ENCODE assay signal across 2 cellular contexts in genomic region chr9:132024589-132024988, GRCh38.
TF ChIP-seq lines count a peak whose summit lies in the region.

No MANE protein-coding gene starts in this region.

TF ChIP-seq in PFSK-1, 5 proteins besides CTCF, POLR2A, EP300 and RAD21:
- TF ChIP-seq REST (IDR thresholded peaks at IDR 0.05; ENCODE audit: insufficient read depth in 1 of 2, low read depth in 2 of 2, low read length in 2 of 2) (peak; percentile 34 to 67; a peak in 1 of 4 replicates), SIN3A (IDR thresholded peaks at IDR 0.05; ENCODE audit: borderline replicate concordance, insufficient read depth, low read length) (no peak)

TF ChIP-seq in GM12878, 131 proteins besides CTCF, POLR2A, EP300 and RAD21 (continued from another document):
- TF ChIP-seq BCL3 (IDR thresholded peaks at IDR 0.05; ENCODE audit: borderline replicate concordance, insufficient read depth, low read depth, low read length, poor library complexity, severe bottlenecking) (no peak), TBL1XR1 (IDR thresholded peaks at IDR 0.05; ENCODE audit: low read depth, low read length) (no peak), CBX5 (IDR thresholded peaks at IDR 0.05; ENCODE audit: low read depth) (no peak), GATAD2B (conservative IDR thresholded peaks at IDR 0.05; ENCODE audit: low read depth) (no peak), IKZF2 (IDR thresholded peaks at IDR 0.05) (no peak), TCF3 (IDR thresholded peaks at IDR 0.05; ENCODE audit: borderline replicate concordance, insufficient read depth, low read depth, low read length) (no peak), RUNX3 (IDR thresholded peaks at IDR 0.05; ENCODE audit: low read length) (no peak), SKIL (IDR thresholded peaks at IDR 0.05; ENCODE audit: low read depth, poor library complexity, severe bottlenecking) (no peak), CREM (IDR thresholded peaks at IDR 0.05; ENCODE audit: low read depth) (no peak), ESRRA (IDR thresholded peaks at IDR 0.05; ENCODE audit: low read length) (no peak), SMAD1 (IDR thresholded peaks at IDR 0.05; ENCODE audit: low read depth, partially characterized antibody) (no peak)
